8 cellular contexts compared by ENCODE assay signal in the genomic region with DNA sequence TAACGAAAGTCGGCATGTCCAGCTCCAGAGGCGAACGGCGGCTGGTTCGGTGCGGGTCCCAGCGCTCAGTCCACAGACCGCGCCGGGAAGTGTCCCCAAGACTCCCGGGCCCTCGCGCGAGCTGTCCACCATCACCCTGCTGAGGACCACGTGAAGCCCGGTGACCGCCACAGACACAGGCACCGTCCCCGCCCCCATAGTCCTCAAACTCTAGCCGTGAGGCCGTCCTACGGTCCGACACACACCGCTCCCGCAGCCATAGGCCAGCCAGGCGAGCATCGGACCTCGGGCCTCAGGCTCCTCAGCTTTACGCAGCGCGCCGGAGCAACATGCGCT. TPM values are rescaled to one million over a fixed set of nuclear protein-coding genes. Genes with fewer than 3 reads are reported as not detected.
A peak's percentile ranks its signal among the peaks of the same experiment; 100 is the strongest.
DNase-seq lines count a peak whose midpoint lies in the region; ATAC-seq and TF ChIP-seq lines count a peak whose summit lies in the region.

No MANE protein-coding gene starts in this region.

- TF ChIP-seq RAD21 in liver (IDR thresholded peaks at IDR 0.05): no peak

- intact Hi-C loops in thyroid gland (cut with DNase I): no loop called here

- no peak for TF ChIP-seq POLR2A in thyroid gland (IDR thresholded peaks at IDR 0.05)

- H3K4me1 ChIP-seq in liver (ENCODE audit: control insufficient read depth in 4 of 4, insufficient read depth in 4 of 4, low read length in 3 of 4): peaks cover 6 to 18% (median 13%) of the 10 kb centered on the region in 4 donors
- peaks cover 10 to 11% of the 10 kb centered on the region in 2 donors for H3K4me1 ChIP-seq in thyroid gland

- H3K4me3 ChIP-seq in cardiac fibroblast (replicated peaks in 1 of 2; ENCODE audit: low read depth in 2 of 2, low read length in 2 of 2): peak overlapping the region; percentile 93 to 99
- peak overlapping the region; percentile 63 to 100 (median 96) for H3K4me3 ChIP-seq in liver (ENCODE audit: low read depth in 1 of 3, low read length in 3 of 3)
- peak overlapping the region; percentile 52 to 86 (median 82) for H3K4me3 ChIP-seq in thyroid gland (replicated peaks in 1 of 3)

- H3K27ac ChIP-seq in liver (ENCODE audit: low read depth in 1 of 2, low read length in 2 of 2) (peak overlapping the region; percentile 84 to 85), thyroid gland (peak overlapping the region; percentile 88 to 89 (median 89))

- under 1% methylated on average over 34 of the region's 34 CpGs for WGBS in liver
- 1% methylated on average over 23 to 29 of the region's 34 CpGs for WGBS in thyroid gland, 2 donors

- peaks cover 7 to 24% (median 19%) of the 10 kb centered on the region in 4 donors for H3K36me3 ChIP-seq in liver (ENCODE audit: control insufficient read depth in 4 of 4, insufficient read depth in 3 of 4, low read depth in 1 of 4, low read length in 3 of 4)
- H3K36me3 ChIP-seq in thyroid gland: peaks cover 17 to 23% of the 10 kb centered on the region in 2 donors

- TF ChIP-seq CTCF in cardiac fibroblast (IDR thresholded peaks at IDR 0.05; ENCODE audit: low read depth, low read length) (no peak), liver (IDR thresholded peaks at IDR 0.05; ENCODE audit: low read depth, low read length, missing input control) (no peak), thyroid gland (IDR thresholded peaks at IDR 0.05) (no peak)

- H3K9me3 ChIP-seq in liver (ENCODE audit: control insufficient read depth in 4 of 4, low read length in 3 of 4): no peaks in the 10 kb centered on the region
- no peaks in the 10 kb centered on the region for H3K9me3 ChIP-seq in thyroid gland

- H3K9ac ChIP-seq in liver (ENCODE audit: low read depth in 1 of 2, low read length in 2 of 2): peak overlapping the region; percentile 10 to 45

- peak; percentile 46 for DNase-seq in stimulated activated CD4-positive, alpha-beta T cell treated with anti-CD3 and anti-CD28 coated beads, Interleukin-15, amount 100 ng/mL, for 24 hours
- DNase-seq in stimulated activated CD4-positive, alpha-beta T cell treated with anti-CD3 and anti-CD28 coated beads, Interleukin-4, amount 100 ng/mL, for 24 hours: no peak
- DNase-seq in NCI-H524 treated with DMSO at 0.1 percent for 48 hours (lab: John Stamatoyannopoulos, UW) (peak; percentile 52), cardiac fibroblast (ENCODE audit: low read depth in 2 of 2) (no peak), thyroid gland (peak; percentile 52 to 63), NCI-H2171 treated with DMSO at 0.1 percent for 48 hours (lab: John Stamatoyannopoulos, UW) (no peak)

- H3K27me3 ChIP-seq in liver (ENCODE audit: control insufficient read depth in 4 of 4, insufficient read depth in 4 of 4, low read length in 3 of 4) (no peaks in the 10 kb centered on the region), thyroid gland (no peaks in the 10 kb centered on the region)

- peak; percentile 39 for ATAC-seq in HG02678 (IDR thresholded peaks at IDR 0.05; ENCODE audit: unreplicated experiment)

TF ChIP-seq in liver, 16 proteins besides CTCF, POLR2A, EP300 and RAD21:
- no peak for TF ChIP-seq YY1 (IDR thresholded peaks at IDR 0.05)
- no peak for TF ChIP-seq FOXA2 (IDR thresholded peaks at IDR 0.05)
- TF ChIP-seq RXRA (IDR thresholded peaks at IDR 0.05): no peak
- TF ChIP-seq, protein P1, sequence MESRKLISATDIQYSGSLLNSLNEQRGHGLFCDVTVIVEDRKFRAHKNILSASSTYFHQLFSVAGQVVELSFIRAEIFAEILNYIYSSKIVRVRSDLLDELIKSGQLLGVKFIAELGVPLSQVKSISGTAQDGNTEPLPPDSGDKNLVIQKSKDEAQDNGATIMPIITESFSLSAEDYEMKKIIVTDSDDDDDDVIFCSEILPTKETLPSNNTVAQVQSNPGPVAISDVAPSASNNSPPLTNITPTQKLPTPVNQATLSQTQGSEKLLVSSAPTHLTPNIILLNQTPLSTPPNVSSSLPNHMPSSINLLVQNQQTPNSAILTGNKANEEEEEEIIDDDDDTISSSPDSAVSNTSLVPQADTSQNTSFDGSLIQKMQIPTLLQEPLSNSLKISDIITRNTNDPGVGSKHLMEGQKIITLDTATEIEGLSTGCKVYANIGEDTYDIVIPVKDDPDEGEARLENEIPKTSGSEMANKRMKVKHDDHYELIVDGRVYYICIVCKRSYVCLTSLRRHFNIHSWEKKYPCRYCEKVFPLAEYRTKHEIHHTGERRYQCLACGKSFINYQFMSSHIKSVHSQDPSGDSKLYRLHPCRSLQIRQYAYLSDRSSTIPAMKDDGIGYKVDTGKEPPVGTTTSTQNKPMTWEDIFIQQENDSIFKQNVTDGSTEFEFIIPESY (IDR thresholded peaks at IDR 0.05): no peak
- no peak for TF ChIP-seq HNF4G (IDR thresholded peaks at IDR 0.05)
- TF ChIP-seq, protein P2, sequence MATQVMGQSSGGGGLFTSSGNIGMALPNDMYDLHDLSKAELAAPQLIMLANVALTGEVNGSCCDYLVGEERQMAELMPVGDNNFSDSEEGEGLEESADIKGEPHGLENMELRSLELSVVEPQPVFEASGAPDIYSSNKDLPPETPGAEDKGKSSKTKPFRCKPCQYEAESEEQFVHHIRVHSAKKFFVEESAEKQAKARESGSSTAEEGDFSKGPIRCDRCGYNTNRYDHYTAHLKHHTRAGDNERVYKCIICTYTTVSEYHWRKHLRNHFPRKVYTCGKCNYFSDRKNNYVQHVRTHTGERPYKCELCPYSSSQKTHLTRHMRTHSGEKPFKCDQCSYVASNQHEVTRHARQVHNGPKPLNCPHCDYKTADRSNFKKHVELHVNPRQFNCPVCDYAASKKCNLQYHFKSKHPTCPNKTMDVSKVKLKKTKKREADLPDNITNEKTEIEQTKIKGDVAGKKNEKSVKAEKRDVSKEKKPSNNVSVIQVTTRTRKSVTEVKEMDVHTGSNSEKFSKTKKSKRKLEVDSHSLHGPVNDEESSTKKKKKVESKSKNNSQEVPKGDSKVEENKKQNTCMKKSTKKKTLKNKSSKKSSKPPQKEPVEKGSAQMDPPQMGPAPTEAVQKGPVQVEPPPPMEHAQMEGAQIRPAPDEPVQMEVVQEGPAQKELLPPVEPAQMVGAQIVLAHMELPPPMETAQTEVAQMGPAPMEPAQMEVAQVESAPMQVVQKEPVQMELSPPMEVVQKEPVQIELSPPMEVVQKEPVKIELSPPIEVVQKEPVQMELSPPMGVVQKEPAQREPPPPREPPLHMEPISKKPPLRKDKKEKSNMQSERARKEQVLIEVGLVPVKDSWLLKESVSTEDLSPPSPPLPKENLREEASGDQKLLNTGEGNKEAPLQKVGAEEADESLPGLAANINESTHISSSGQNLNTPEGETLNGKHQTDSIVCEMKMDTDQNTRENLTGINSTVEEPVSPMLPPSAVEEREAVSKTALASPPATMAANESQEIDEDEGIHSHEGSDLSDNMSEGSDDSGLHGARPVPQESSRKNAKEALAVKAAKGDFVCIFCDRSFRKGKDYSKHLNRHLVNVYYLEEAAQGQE (IDR thresholded peaks at IDR 0.05): no peak
- TF ChIP-seq, protein P3, sequence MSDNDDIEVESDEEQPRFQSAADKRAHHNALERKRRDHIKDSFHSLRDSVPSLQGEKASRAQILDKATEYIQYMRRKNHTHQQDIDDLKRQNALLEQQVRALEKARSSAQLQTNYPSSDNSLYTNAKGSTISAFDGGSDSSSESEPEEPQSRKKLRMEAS (IDR thresholded peaks at IDR 0.05): no peak
- TF ChIP-seq EGR1 (IDR thresholded peaks at IDR 0.05; ENCODE audit: low read depth in 2 of 2): no peak
- no peak for TF ChIP-seq FOXA1 (IDR thresholded peaks at IDR 0.05)
- no peak for TF ChIP-seq GABPA (IDR thresholded peaks at IDR 0.05 in 1 of 2, conservative IDR thresholded peaks at IDR 0.05 in 1 of 2)
- TF ChIP-seq, protein P4, sequence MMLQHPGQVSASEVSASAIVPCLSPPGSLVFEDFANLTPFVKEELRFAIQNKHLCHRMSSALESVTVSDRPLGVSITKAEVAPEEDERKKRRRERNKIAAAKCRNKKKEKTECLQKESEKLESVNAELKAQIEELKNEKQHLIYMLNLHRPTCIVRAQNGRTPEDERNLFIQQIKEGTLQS (IDR thresholded peaks at IDR 0.05): no peak
- TF ChIP-seq TAF1 (conservative IDR thresholded peaks at IDR 0.05): no peak
- TF ChIP-seq NR2F2 (IDR thresholded peaks at IDR 0.05): no peak
- no peak for TF ChIP-seq HNF4A (conservative IDR thresholded peaks at IDR 0.05)
- TF ChIP-seq SP1 (IDR thresholded peaks at IDR 0.05): no peak

RNA-seq across cellular contexts. Expression of a gene that starts 0.5 kb away (rescaled TPM):
- 10 to 100 TPM in 1 of 2 donors, 1 to 10 TPM in 1; 8.3 to 12.0 TPM for total RNA-seq in liver
- 1 to 10 TPM; 2.9 to 5.3 TPM for polyA plus RNA-seq in liver
- 10 to 100 TPM; 25.9 to 33.1 (median 29.7) TPM for total RNA-seq in thyroid gland

RNA-seq across cellular contexts. Expression of a gene that starts 10.0 kb away (rescaled TPM):
- total RNA-seq in liver (100 to 1,000 TPM in 1 of 2 donors, 10 to 100 TPM in 1; 94.2 to 200 TPM), thyroid gland (100 to 1,000 TPM; 206 to 600 (median 418) TPM)
- polyA plus RNA-seq in liver: 100 to 1,000 TPM; 157 to 218 TPM

Comparison
In these comparisons a context has a peak if more than half of its experiments do, and no peak if none do; other contexts are left out.
1. DNase-seq: peak in stimulated activated CD4-positive, alpha-beta T cell treated with anti-CD3 and anti-CD28 coated beads, Interleukin-15, amount 100 ng/mL, for 24 hours (single experiment), NCI-H524 treated with DMSO at 0.1 percent for 48 hours (single experiment) and thyroid gland (2 of 2); none in stimulated activated CD4-positive, alpha-beta T cell treated with anti-CD3 and anti-CD28 coated beads, Interleukin-4, amount 100 ng/mL, for 24 hours (single experiment), cardiac fibroblast (0 of 2) and NCI-H2171 treated with DMSO at 0.1 percent for 48 hours (single experiment).
2. Peak in every context shown above with its lines, with median percentiles within 50 percentile points of each other: H3K4me3 ChIP-seq.